In the genomic region with DNA sequence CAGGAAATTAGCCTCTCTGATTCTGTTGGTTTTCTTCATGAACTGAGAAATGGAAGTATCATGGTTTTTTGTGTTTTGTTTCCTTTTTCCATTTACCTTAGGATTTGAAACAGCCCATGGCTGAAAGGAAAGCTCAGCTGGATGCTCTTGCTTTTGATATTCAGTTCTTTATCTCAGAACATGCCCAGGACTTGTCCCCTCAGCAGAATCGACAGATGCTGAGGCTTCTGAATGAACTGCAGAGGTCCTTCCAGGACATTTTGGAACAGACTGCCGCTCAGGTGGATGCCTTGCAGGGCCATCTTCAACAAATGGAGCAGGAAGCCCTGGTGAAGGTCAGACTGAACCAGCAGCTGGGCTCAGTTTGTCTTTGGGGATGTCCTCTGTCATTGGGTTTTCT, we compare ENCODE assay signal across 21 cellular contexts.
A peak's percentile ranks its signal among the peaks of the same experiment; 100 is the strongest.
DNase-seq lines count a peak whose midpoint lies in the region; ATAC-seq lines count a peak whose summit lies in the region.
"Had no signal": no experiment of that assay in that cellular context is flagged by ENCODE, and none has a peak within 500 bp of the region (broad histone marks: within the 10 kb centered on the region; RNA-seq: fewer than 3 reads in every experiment).

No MANE protein-coding gene starts in this region.

- no peaks in the 10 kb centered on the region for H3K27me3 ChIP-seq in CD4-positive, CD25-positive, alpha-beta regulatory T cell (ENCODE audit: control insufficient read depth, insufficient read depth, low read length)
- H3K27me3 ChIP-seq in iPS-18a (ENCODE audit: control insufficient read depth, insufficient read depth, low read length): no peaks in the 10 kb centered on the region
- H3K27me3 ChIP-seq: hepatocyte, upper lobe of right lung had no signal

- H3K4me1 Mint-ChIP-seq in CD4-positive, CD25-positive, alpha-beta regulatory T cell: peaks cover 0 to 6% (median 2%) of the 10 kb centered on the region in 4 donors
- H3K4me1 Mint-ChIP-seq: B cell had no signal

- no peaks in the 10 kb centered on the region for H3K9me3 Mint-ChIP-seq in CD4-positive, CD25-positive, alpha-beta regulatory T cell
- H3K9me3 Mint-ChIP-seq in activated naive CD4-positive, alpha-beta T cell treated with anti-CD3 and anti-CD28 coated beads, Interleukin-2, amount 50 U/mL, for 72 hours: no peaks in the 10 kb centered on the region
- H3K9me3 Mint-ChIP-seq: stimulated activated naive CD8-positive, alpha-beta T cell treated with anti-CD3 and anti-CD28 coated beads, Interleukin-15, Interleukin-2, amounts not matched to agents 100 ng/mL and 50 ng/mL, for 24 hours had no signal

- no peak for ATAC-seq in CD4-positive, CD25-positive, alpha-beta regulatory T cell (ENCODE audit: low read depth in 2 of 2)
- ATAC-seq in activated naive CD4-positive, alpha-beta T cell treated with anti-CD3 and anti-CD28 coated beads, Interleukin-2, amount 50 U/mL, for 72 hours: no peak
- ATAC-seq in HG02759 (IDR thresholded peaks at IDR 0.05; ENCODE audit: unreplicated experiment) (no peak), GM19035 (IDR thresholded peaks at IDR 0.05; ENCODE audit: unreplicated experiment) (no peak), GM21786 (IDR thresholded peaks at IDR 0.05; ENCODE audit: unreplicated experiment) (no peak)
- ATAC-seq: left colon, psoas muscle, upper lobe of right lung had no signal

- H3K4me3 Mint-ChIP-seq in CD4-positive, CD25-positive, alpha-beta regulatory T cell: no peak overlapping the region
- H3K4me3 Mint-ChIP-seq: B cell; stimulated activated naive CD8-positive, alpha-beta T cell treated with anti-CD3 and anti-CD28 coated beads, Interleukin-15, Interleukin-2, amounts not matched to agents 100 ng/mL and 50 ng/mL, for 24 hours had no signal

- no peak overlapping the region for H3K27ac ChIP-seq in CD4-positive, CD25-positive, alpha-beta regulatory T cell (ENCODE audit: insufficient read depth, low read length, poor library complexity, severe bottlenecking)
- H3K27ac ChIP-seq in iPS-18a (ENCODE audit: low read length): peak overlapping the region; percentile 12
- H3K27ac ChIP-seq: hepatocyte, psoas muscle, upper lobe of right lung had no signal

- no peaks in the 10 kb centered on the region for H3K27me3 Mint-ChIP-seq in CD4-positive, CD25-positive, alpha-beta regulatory T cell
- H3K27me3 Mint-ChIP-seq: B cell; stimulated activated naive CD8-positive, alpha-beta T cell treated with anti-CD3 and anti-CD28 coated beads, Interleukin-15, Interleukin-2, amounts not matched to agents 100 ng/mL and 50 ng/mL, for 24 hours had no signal

- H3K36me3 Mint-ChIP-seq in CD4-positive, CD25-positive, alpha-beta regulatory T cell: peaks cover 54% of the 10 kb centered on the region
- H3K36me3 Mint-ChIP-seq in activated naive CD4-positive, alpha-beta T cell treated with anti-CD3 and anti-CD28 coated beads, Interleukin-2, amount 50 U/mL, for 72 hours: peaks cover 17 to 25% of the 10 kb centered on the region in 2 donors

- H3K27ac Mint-ChIP-seq in CD4-positive, CD25-positive, alpha-beta regulatory T cell: peak overlapping the region in 2 of 3 donors; percentile 46 to 51
- peak overlapping the region; percentile 70 to 80 for H3K27ac Mint-ChIP-seq in activated naive CD4-positive, alpha-beta T cell treated with anti-CD3 and anti-CD28 coated beads, Interleukin-2, amount 50 U/mL, for 72 hours
- H3K27ac Mint-ChIP-seq: B cell; stimulated activated naive CD8-positive, alpha-beta T cell treated with anti-CD3 and anti-CD28 coated beads, Interleukin-15, Interleukin-2, amounts not matched to agents 100 ng/mL and 50 ng/mL, for 24 hours had no signal

- H3K4me3 ChIP-seq in CD4-positive, CD25-positive, alpha-beta regulatory T cell (ENCODE audit: low read depth, low read length): no peak overlapping the region
- H3K4me3 ChIP-seq in iPS-18a (ENCODE audit: low read length): no peak overlapping the region
- H3K4me3 ChIP-seq: hepatocyte, psoas muscle, upper lobe of right lung had no signal

- no peak overlapping the region for H3K9ac ChIP-seq in iPS-18a (ENCODE audit: low read length)

- H3K36me3 ChIP-seq in CD4-positive, CD25-positive, alpha-beta regulatory T cell (ENCODE audit: control insufficient read depth, insufficient read depth, low read length): peaks cover 84% of the 10 kb centered on the region
- H3K36me3 ChIP-seq in iPS-18a (ENCODE audit: control insufficient read depth, low read depth, low read length): peaks cover 65% of the 10 kb centered on the region

- no peaks in the 10 kb centered on the region for H3K4me1 ChIP-seq in CD4-positive, CD25-positive, alpha-beta regulatory T cell (ENCODE audit: control insufficient read depth, insufficient read depth, low read length, poor library complexity, severe bottlenecking)
- peaks cover 8% of the 10 kb centered on the region for H3K4me1 ChIP-seq in iPS-18a (ENCODE audit: control insufficient read depth, low read depth, low read length)
- H3K4me1 ChIP-seq: psoas muscle, upper lobe of right lung had no signal

- no peaks in the 10 kb centered on the region for H3K9me3 ChIP-seq in CD4-positive, CD25-positive, alpha-beta regulatory T cell (ENCODE audit: control insufficient read depth in 2 of 2, low read length in 2 of 2)
- no peaks in the 10 kb centered on the region for H3K9me3 ChIP-seq in iPS-18a (ENCODE audit: control insufficient read depth, low read depth, low read length)
- H3K9me3 ChIP-seq: psoas muscle, upper lobe of right lung had no signal

- no peak for DNase-seq in CD4-positive, CD25-positive, alpha-beta regulatory T cell
- DNase-seq in ELF-1 (ENCODE audit: low read depth, low spot score) (peak; percentile 2), NCI-H748 treated with DMSO at 0.1 percent for 48 hours (lab: John Stamatoyannopoulos, UW) (no peak)
- DNase-seq in activated naive CD4-positive, alpha-beta T cell treated with anti-CD3 and anti-CD28 coated beads, Interleukin-2, amount 50 U/mL, for 72 hours (ENCODE audit: low spot score in 2 of 2): no peak
- DNase-seq: activated CD4-positive, alpha-beta T cell treated with anti-CD3 and anti-CD28 coated beads for 48 hours; activated effector memory CD4-positive, alpha-beta T cell treated with anti-CD3 and anti-CD28 coated beads, Interleukin-2, amount 50 U/mL, for 16 hours; DMS153; effector CD8-positive, alpha-beta T cell; HCEC 1CT; left colon; NCI-H446; psoas muscle; SHP77 treated with DMSO at 0.1 percent for 48 hours; upper lobe of right lung had no signal
